In genomic region chr6:26030716-26031115, GRCh38 we compare ENCODE assay signal across 1 cellular context.
TF ChIP-seq lines count a peak whose summit lies in the region.

No MANE protein-coding gene starts in this region.

TF ChIP-seq in GM12878, 131 proteins besides CTCF, POLR2A, EP300 and RAD21 (continued from another document):
- no peak for TF ChIP-seq CEBPZ (IDR thresholded peaks at IDR 0.05; ENCODE audit: low read depth, low read length)
- no peak for TF ChIP-seq ATF2 (IDR thresholded peaks at IDR 0.05; ENCODE audit: low read length)
- no peak for TF ChIP-seq E2F4 (IDR thresholded peaks at IDR 0.05; ENCODE audit: low read depth, low read length)
- no peak for TF ChIP-seq RBBP5 (conservative IDR thresholded peaks at IDR 0.05)
- no peak for TF ChIP-seq ZBTB11 (CRISPR knock-in tag; IDR thresholded peaks at IDR 0.05)
